In the genomic region with DNA sequence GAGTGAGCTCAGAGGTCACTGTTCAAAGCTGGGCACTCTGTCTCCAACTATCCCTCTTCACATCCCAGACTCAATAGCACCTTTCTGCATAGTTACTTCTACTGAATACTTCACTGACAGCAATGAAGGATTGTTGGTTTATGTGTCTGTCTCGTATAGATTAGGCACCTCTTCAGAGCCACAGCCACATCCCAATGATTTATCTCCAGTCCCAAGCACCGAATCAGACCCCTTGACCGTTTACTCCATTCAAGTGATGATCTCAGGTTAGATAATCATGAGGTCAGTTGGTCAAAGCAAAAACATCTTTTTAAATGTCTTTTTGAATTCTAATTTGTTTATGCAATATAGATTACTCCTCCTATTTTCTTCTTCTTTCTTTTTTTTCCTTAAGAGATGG, we compare ENCODE assay signal across 24 cellular contexts.
DNase-seq lines count a peak whose midpoint lies in the region; ATAC-seq lines count a peak whose summit lies in the region.
"Had no signal": no experiment of that assay in that cellular context is flagged by ENCODE, and none has a peak within 500 bp of the region (broad histone marks: within the 10 kb centered on the region; RNA-seq: fewer than 3 reads in every experiment).

No MANE protein-coding gene starts in this region.

- DNase-seq in EL (peak; percentile 35), NCI-H226 (peak; percentile 52), amniotic epithelial cell (ENCODE audit: low read depth) (peak; percentile 72), kidney glomerular epithelial cell (lab: John Stamatoyannopoulos, UW) (peak; percentile 19), amniotic stem cell (lab: John Stamatoyannopoulos, UW) (no peak), NCI-H187 treated with DMSO at 0.1 percent for 48 hours (lab: John Stamatoyannopoulos, UW) (no peak), SW 1271 (lab: John Stamatoyannopoulos, UW) (no peak)
- DNase-seq: activated B cell treated with CpG ODN at 0.5 μM for 24 hours; activated CD4-positive, alpha-beta T cell treated with anti-CD3 and anti-CD28 coated beads, Interleukin-2, amount 50 U/mL, for 4 hours; activated CD8-positive, alpha-beta memory T cell treated with anti-CD3 and anti-CD28 coated beads, Interleukin-2, amount 50 U/mL, for 4 hours; COR-L47; KG1; left lung; midbrain; naive thymus-derived CD8-positive, alpha-beta T cell; NCI-H1694 treated with DMSO at 0.1 percent for 48 hours; NCI-H2171 treated with DMSO at 0.1 percent for 48 hours; NCI-H524 treated with DMSO at 0.1 percent for 48 hours; SK-N-SH; stimulated activated CD4-positive, alpha-beta T cell treated with anti-CD3 and anti-CD28 coated beads, Interleukin-4, amount 100 ng/mL, for 24 hours; stimulated activated naive CD8-positive, alpha-beta T cell treated with anti-CD3 and anti-CD28 coated beads, Interleukin-15, Interleukin-2, amounts not matched to agents 100 U/mL and 50 U/mL, for 24 hours had no signal

- ATAC-seq in GM18907 (IDR thresholded peaks at IDR 0.05; ENCODE audit: unreplicated experiment), result no peak
- ATAC-seq: activated naive CD4-positive, alpha-beta T cell treated with anti-CD3 and anti-CD28 coated beads, Interleukin-2, amount 50 U/mL, for 72 hours; GM23338; left lung; naive thymus-derived CD8-positive, alpha-beta T cell; stimulated activated naive CD8-positive, alpha-beta T cell treated with anti-CD3 and anti-CD28 coated beads, Interleukin-15, Interleukin-2, amounts not matched to agents 100 U/mL and 50 U/mL, for 24 hours had no signal

Comparison
In these comparisons a context has a peak if more than half of its experiments do, and no peak if none do; other contexts are left out.
1. DNase-seq: peak in EL (single experiment), NCI-H226 (single experiment), amniotic epithelial cell (single experiment) and kidney glomerular epithelial cell (single experiment); none in amniotic stem cell (single experiment), NCI-H187 treated with DMSO at 0.1 percent for 48 hours (single experiment) and SW 1271 (0 of 2).